Comparison of ENCODE assay signal across 3 cellular contexts in genomic region chr6:20797597-20797996, GRCh38.
"Had no signal": no experiment of that assay in that cellular context is flagged by ENCODE, and none has a peak within 500 bp of the region (broad histone marks: within the 10 kb centered on the region; RNA-seq: fewer than 3 reads in every experiment).

No MANE protein-coding gene starts in this region.

- ATAC-seq: GM12878 had no signal

- DNase-seq: GDM1, GF-D8 had no signal
